23 cellular contexts compared by ENCODE assay signal in genomic region chr11:1392561-1392960, GRCh38. TPM values are rescaled to one million over a fixed set of nuclear protein-coding genes. Genes with fewer than 3 reads are reported as not detected.
DNase-seq lines count a peak whose midpoint lies in the region; ATAC-seq and TF ChIP-seq lines count a peak whose summit lies in the region.
"Had no signal": no experiment of that assay in that cellular context is flagged by ENCODE, and none has a peak within 500 bp of the region (broad histone marks: within the 10 kb centered on the region; RNA-seq: fewer than 3 reads in every experiment).

No MANE protein-coding gene starts in this region.

- no peaks in the 10 kb centered on the region for H3K4me1 Mint-ChIP-seq in natural killer cell treated with Interleukin-12 subunit alpha and Interleukin-12 subunit beta and Interleukin-15 and Interleukin-18, amount 100 ng/mL, for 72 hours (ENCODE audit: low read depth in 2 of 2)
- H3K4me1 Mint-ChIP-seq in natural killer cell = peaks cover 0 to 11% of the 10 kb centered on the region in 2 donors
- H3K4me1 Mint-ChIP-seq in activated naive CD8-positive, alpha-beta T cell treated with anti-CD3 and anti-CD28 coated beads, Interleukin-2, amount 50 U/mL, for 24 hours = no peaks in the 10 kb centered on the region

- H3K4me2 ChIP-seq in neuronal stem cell (ENCODE audit: insufficient read depth, low read length, poor library complexity, severe bottlenecking) = no peak overlapping the region
- H3K4me2 ChIP-seq: A549, KMS-11 had no signal

- H4K91ac ChIP-seq in neuronal stem cell (ENCODE audit: low read depth, low read length, poor library complexity) = no peak overlapping the region

- H3K36me3 ChIP-seq in neuronal stem cell (replicated peaks in 1 of 2; ENCODE audit: control insufficient read depth in 2 of 2, insufficient read depth in 2 of 2, low read length in 2 of 2) = peaks cover 0 to 12% of the 10 kb centered on the region in 2 donors

- H3K4ac ChIP-seq in neuronal stem cell (ENCODE audit: low read length) = no peak overlapping the region

- H4K8ac ChIP-seq in neuronal stem cell (ENCODE audit: low read depth, low read length) = no peak overlapping the region

- ATAC-seq in natural killer cell treated with Interleukin-12 subunit alpha and Interleukin-12 subunit beta and Interleukin-15 and Interleukin-18, amount 100 ng/mL, for 72 hours = no peak
- ATAC-seq in natural killer cell = no peak
- no peak for ATAC-seq in activated naive CD8-positive, alpha-beta T cell treated with anti-CD3 and anti-CD28 coated beads, Interleukin-2, amount 50 U/mL, for 24 hours
- ATAC-seq: A549, Panc1 had no signal

- peak overlapping the region; percentile 10 for H3K9ac ChIP-seq in neuronal stem cell (ENCODE audit: low read depth, low read length, poor library complexity)
- H3K9ac ChIP-seq: GM23248, KMS-11 had no signal

- WGBS in neuronal stem cell (ENCODE audit: extremely low coverage in 2 of 2, insufficient read length in 2 of 2, insufficient replicate concordance in 1 of 2), 2 donors = no CpG with 5 or more reads among the region's 21 CpGs

- peaks cover 14 to 16% of the 10 kb centered on the region in 2 donors for H3K27me3 Mint-ChIP-seq in natural killer cell treated with Interleukin-12 subunit alpha and Interleukin-12 subunit beta and Interleukin-15 and Interleukin-18, amount 100 ng/mL, for 72 hours
- peaks cover 11 to 23% of the 10 kb centered on the region in 2 donors for H3K27me3 Mint-ChIP-seq in natural killer cell (ENCODE audit: low read depth in 2 of 2)
- peaks cover 31% of the 10 kb centered on the region for H3K27me3 Mint-ChIP-seq in activated naive CD8-positive, alpha-beta T cell treated with anti-CD3 and anti-CD28 coated beads, Interleukin-2, amount 50 U/mL, for 24 hours

- H3K27ac ChIP-seq in dorsolateral prefrontal cortex (peak overlapping the region in 52 of 59 donors; percentile 19 to 96 (median 90)), neuronal stem cell (replicated peaks; ENCODE audit: low read length) (no peak overlapping the region)
- H3K27ac ChIP-seq: A549, GM23248, KMS-11, RWPE1 had no signal

- H2BK12ac ChIP-seq in neuronal stem cell (ENCODE audit: low read length) = no peak overlapping the region

- H3K18ac ChIP-seq in neuronal stem cell (ENCODE audit: low read length) = no peak overlapping the region

- intact Hi-C loops in natural killer cell (cut with micrococcal nuclease) = no loop called here
- intact Hi-C loops in dorsolateral prefrontal cortex (cut with DNase I) = loop anchor here in 1 of 2 donors (5.0 to 10.0 kb wide), 2 partner anchors 55 to 122 kb away; no protein-coding TSS in a partner anchor

- no peak overlapping the region for H2AFZ ChIP-seq in neuronal stem cell (ENCODE audit: low read length)
- H2AFZ ChIP-seq: GM23248 had no signal

- peak overlapping the region in 52 of 59 donors; percentile 62 to 83 (median 74) for H3K4me3 ChIP-seq in dorsolateral prefrontal cortex
- H3K4me3 ChIP-seq in neuronal stem cell (ENCODE audit: low read length in 2 of 2) = no peak overlapping the region
- H3K4me3 ChIP-seq: A549, GM23248 had no signal

- no peak overlapping the region for H3K27ac Mint-ChIP-seq in natural killer cell treated with Interleukin-12 subunit alpha and Interleukin-12 subunit beta and Interleukin-15 and Interleukin-18, amount 100 ng/mL, for 72 hours
- no peak overlapping the region for H3K27ac Mint-ChIP-seq in natural killer cell
- H3K27ac Mint-ChIP-seq in activated naive CD8-positive, alpha-beta T cell treated with anti-CD3 and anti-CD28 coated beads, Interleukin-2, amount 50 U/mL, for 24 hours = no peak overlapping the region

- H3K9me3 ChIP-seq in neuronal stem cell (replicated peaks in 1 of 2; ENCODE audit: control insufficient read depth in 2 of 2, insufficient read depth in 1 of 2, low read depth in 1 of 2, low read length in 2 of 2) = peaks cover 2% of the 10 kb centered on the region in 2 donors
- H3K9me3 ChIP-seq: A549 had no signal

- H3K4me3 Mint-ChIP-seq in natural killer cell treated with Interleukin-12 subunit alpha and Interleukin-12 subunit beta and Interleukin-15 and Interleukin-18, amount 100 ng/mL, for 72 hours = no peak overlapping the region
- no peak overlapping the region for H3K4me3 Mint-ChIP-seq in natural killer cell
- H3K4me3 Mint-ChIP-seq in activated naive CD8-positive, alpha-beta T cell treated with anti-CD3 and anti-CD28 coated beads, Interleukin-2, amount 50 U/mL, for 24 hours = no peak overlapping the region

- no peaks in the 10 kb centered on the region for H3K36me3 Mint-ChIP-seq in natural killer cell treated with Interleukin-12 subunit alpha and Interleukin-12 subunit beta and Interleukin-15 and Interleukin-18, amount 100 ng/mL, for 72 hours
- H3K36me3 Mint-ChIP-seq in natural killer cell = no peaks in the 10 kb centered on the region
- H3K36me3 Mint-ChIP-seq in activated naive CD8-positive, alpha-beta T cell treated with anti-CD3 and anti-CD28 coated beads, Interleukin-2, amount 50 U/mL, for 24 hours (ENCODE audit: low read depth) = no peaks in the 10 kb centered on the region
- H3K36me3 Mint-ChIP-seq: CD4-positive, alpha-beta memory T cell had no signal

- H3K27me3 ChIP-seq in dorsolateral prefrontal cortex = no peaks in the 10 kb centered on the region
- peaks cover 0 to 17% (median 0%) of the 10 kb centered on the region in 3 experiments for H3K27me3 ChIP-seq in neuronal stem cell (ENCODE audit: control insufficient read depth in 3 of 3, insufficient read depth in 3 of 3, low read depth in 1 of 3, low read length in 3 of 3)

- H3K4me1 ChIP-seq in neuronal stem cell (ENCODE audit: control insufficient read depth in 2 of 2, insufficient read depth in 1 of 2, low read depth in 1 of 2, low read length in 2 of 2) = peaks cover 14 to 15% of the 10 kb centered on the region in 2 donors

- peaks cover 41% of the 10 kb centered on the region for H3K79me1 ChIP-seq in neuronal stem cell (ENCODE audit: low read depth, low read length)

- peak; percentile 56 for DNase-seq in natural killer cell treated with Interleukin-12 subunit alpha and Interleukin-12 subunit beta and Interleukin-15 and Interleukin-18, amount 100 ng/mL, for 72 hours (ENCODE audit: low spot score)
- DNase-seq in natural killer cell (no peak), dorsolateral prefrontal cortex (no peak), neuronal stem cell (ENCODE audit: low spot score) (no peak), KBM-7 (no peak), NCI-H1436 treated with DMSO at 0.1 percent for 48 hours (lab: John Stamatoyannopoulos, UW) (no peak)
- no peak for DNase-seq in activated naive CD8-positive, alpha-beta T cell treated with anti-CD3 and anti-CD28 coated beads, Interleukin-2, amount 50 U/mL, for 24 hours
- DNase-seq: C1 segment of cervical spinal cord; CD4-positive, alpha-beta memory T cell; GM23248; H7; IMR-90; NCI-H1048; NCI-H1694 treated with DMSO at 0.1 percent for 48 hours; NCI-H2171; NCI-H226; NCI-H510A; SHP77 had no signal

- H3K9me3 Mint-ChIP-seq in natural killer cell treated with Interleukin-12 subunit alpha and Interleukin-12 subunit beta and Interleukin-15 and Interleukin-18, amount 100 ng/mL, for 72 hours = no peaks in the 10 kb centered on the region
- H3K9me3 Mint-ChIP-seq in natural killer cell = no peaks in the 10 kb centered on the region
- no peaks in the 10 kb centered on the region for H3K9me3 Mint-ChIP-seq in activated naive CD8-positive, alpha-beta T cell treated with anti-CD3 and anti-CD28 coated beads, Interleukin-2, amount 50 U/mL, for 24 hours

- no peak overlapping the region for H2AK5ac ChIP-seq in neuronal stem cell (ENCODE audit: low read depth, low read length)

- H3K14ac ChIP-seq in neuronal stem cell (ENCODE audit: low read length) = no peak overlapping the region

- in situ Hi-C loops in KBM-7 (cut with MboI; ENCODE audit: low pct_unique_long_range_greater_than_20kb, low sequenced_read_pairs) = no loop called here

- H2BK120ac ChIP-seq in neuronal stem cell (ENCODE audit: low read depth, low read length) = no peak overlapping the region

- H3K23ac ChIP-seq in neuronal stem cell (ENCODE audit: low read depth, low read length, poor library complexity) = peak overlapping the region; percentile 25

- H2BK15ac ChIP-seq in neuronal stem cell (ENCODE audit: low read length) = no peak overlapping the region

- H2BK5ac ChIP-seq in neuronal stem cell (ENCODE audit: low read length) = no peak overlapping the region

- TF ChIP-seq CTCF in natural killer cell (IDR thresholded peaks at IDR 0.05) = no peak
- no peak for TF ChIP-seq CTCF in dorsolateral prefrontal cortex (IDR thresholded peaks at IDR 0.05 in 54 of 56, conservative IDR thresholded peaks at IDR 0.05 in 2 of 56; ENCODE audit: low read depth in 1 of 56, partially characterized antibody in 56 of 56)

RNA-seq across cellular contexts. Expression of gene BRSK2, which starts 2.8 kb away (rescaled TPM):
- under 1 TPM; 0.17 to 0.33 TPM for total RNA-seq in natural killer cell treated with Interleukin-12 subunit alpha and Interleukin-12 subunit beta and Interleukin-15 and Interleukin-18, amount 100 ng/mL, for 72 hours
- total RNA-seq in natural killer cell (under 1 TPM in 2 of 3 donors, not detected in 1; 0.11 to 0.14 TPM), dorsolateral prefrontal cortex (100 to 1,000 TPM in 115 of 120 experiments, 10 to 100 TPM in 5; 82.1 to 191 (median 130) TPM)
- 24.4 TPM for polyA plus RNA-seq in neuronal stem cell (2013, experiment 1 of 2)
- polyA plus RNA-seq in neuronal stem cell (2013, experiment 2 of 2) = 23.0 TPM
- total RNA-seq: OCI-LY7 had no signal
- polyA plus RNA-seq: GM23248 had no signal

Comparison
In these comparisons a context has a peak if more than half of its experiments do, and no peak if none do; other contexts are left out.
1. H3K4me3 ChIP-seq: peak in dorsolateral prefrontal cortex (52 of 59); none in neuronal stem cell (0 of 2).
2. RNA of gene BRSK2, which starts 2.8 kb away (total RNA-seq): 82.1 to 191 TPM in dorsolateral prefrontal cortex; 0.17 to 0.33 TPM in natural killer cell treated with Interleukin-12 subunit alpha and Interleukin-12 subunit beta and Interleukin-15 and Interleukin-18, amount 100 ng/mL, for 72 hours and 0.11 to 0.14 TPM in natural killer cell; every median in the first group is over 10 times any median in the second.